In genomic region chr2:67465623-67466022, GRCh38 we compare ENCODE assay signal across 13 cellular contexts.
"Had no signal": no experiment of that assay in that cellular context is flagged by ENCODE, and none has a peak within 500 bp of the region (broad histone marks: within the 10 kb centered on the region; RNA-seq: fewer than 3 reads in every experiment).

No MANE protein-coding gene starts in this region.

- ATAC-seq: activated T-cell treated with anti-CD3 and anti-CD28 coated beads, Interleukin-2, amount 50 U/mL, for 4 hours; stimulated activated naive CD8-positive, alpha-beta T cell treated with anti-CD3 and anti-CD28 coated beads, Interleukin-15, amount 100 ng/mL, for 72 hours had no signal

- H3K4me2 ChIP-seq: neural progenitor cell had no signal

- H3K4me1 ChIP-seq: neural progenitor cell, testis had no signal

- H3K36me3 ChIP-seq: brain microvascular endothelial cell, neural progenitor cell, ovary had no signal

- DNase-seq: activated CD4-positive, alpha-beta memory T cell treated with anti-CD3 and anti-CD28 coated beads for 36 hours; activated CD4-positive, alpha-beta T cell treated with anti-CD3 and anti-CD28 coated beads for 1 hour; activated effector memory CD4-positive, alpha-beta T cell treated with anti-CD3 and anti-CD28 coated beads, Interleukin-2, amount 50 U/mL, for 16 hours; activated T-cell treated with anti-CD3 and anti-CD28 coated beads, Interleukin-2, amount 50 U/mL, for 4 hours; brain microvascular endothelial cell; effector memory CD4-positive, alpha-beta T cell; hippocampal formation; ovary; stimulated activated CD4-positive, alpha-beta T cell treated with anti-CD3 and anti-CD28 coated beads, Interleukin-4, amount 100 ng/mL, for 4 hours; stimulated activated naive CD8-positive, alpha-beta T cell treated with anti-CD3 and anti-CD28 coated beads, Interleukin-15, amount 100 ng/mL, for 72 hours; testis had no signal

- H3K9ac ChIP-seq: neural progenitor cell had no signal

- FAIRE-seq: urothelium cell line had no signal

- H3K27ac ChIP-seq: brain microvascular endothelial cell, neural progenitor cell, ovary, testis had no signal

- H3K4me3 ChIP-seq: neural progenitor cell, ovary, testis had no signal

- H3K9me3 ChIP-seq: ovary, testis had no signal

- H3K27me3 ChIP-seq: brain microvascular endothelial cell, neural progenitor cell, ovary, testis had no signal

- H2AFZ ChIP-seq: neural progenitor cell had no signal
